34 cellular contexts compared by ENCODE assay signal in the genomic region with DNA sequence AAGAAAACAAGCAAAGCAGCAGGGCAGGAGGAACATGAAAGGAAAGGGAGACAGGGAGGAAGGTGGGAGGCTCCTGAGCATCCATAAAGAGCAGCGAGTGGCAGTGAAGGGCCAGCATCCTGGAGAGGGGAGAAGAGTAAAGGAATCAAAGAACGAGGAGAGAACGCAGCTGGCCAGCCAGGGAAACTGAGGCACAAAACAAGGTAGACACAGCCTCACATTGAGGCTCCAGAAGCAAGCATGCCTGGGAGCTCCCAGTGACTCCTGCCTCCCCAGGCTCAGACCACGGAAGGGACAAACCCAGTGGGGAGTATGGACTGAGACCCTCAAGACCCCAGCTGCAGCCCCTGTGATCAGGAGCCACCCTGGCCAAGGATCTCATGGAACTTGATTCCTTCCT. TPM values are rescaled to one million over a fixed set of nuclear protein-coding genes. Genes with fewer than 3 reads are reported as not detected.
DNase-seq lines count a peak whose midpoint lies in the region; TF ChIP-seq lines count a peak whose summit lies in the region.
"Had no signal": no experiment of that assay in that cellular context is flagged by ENCODE, and none has a peak within 500 bp of the region (broad histone marks: within the 10 kb centered on the region; RNA-seq: fewer than 3 reads in every experiment).

No MANE protein-coding gene starts in this region.

- H3K4ac ChIP-seq in neuronal stem cell (ENCODE audit: low read length) = no peak overlapping the region

- TF ChIP-seq CTCF in RWPE1 (conservative IDR thresholded peaks at IDR 0.05; ENCODE audit: low read depth) (no peak), chondrocyte (IDR thresholded peaks at IDR 0.05) (no peak), tibial artery (IDR thresholded peaks at IDR 0.05) (no peak)

- H3K9me3 Mint-ChIP-seq in chondrocyte (ENCODE audit: low read depth) = no peaks in the 10 kb centered on the region
- no peaks in the 10 kb centered on the region for H3K9me3 Mint-ChIP-seq in CD4-positive, alpha-beta memory T cell
- H3K9me3 Mint-ChIP-seq: activated naive CD8-positive, alpha-beta T cell treated with anti-CD3 and anti-CD28 coated beads for 36 hours; CD14-positive monocyte; central memory CD8-positive, alpha-beta T cell; GM23338; HFFc6 had no signal

- CTCF ChIA-PET in RWPE1 (lab: Yijun Ruan, JAX) = interaction anchor here (0.7 kb wide), 2 partner anchors 10 to 27 kb away, joined by 3 to 5 read pairs; no protein-coding TSS in a partner anchor
- CTCF ChIA-PET in CD4-positive, alpha-beta memory T cell (lab: Charles Lee; ENCODE audit: partially characterized antibody) = interaction anchor here (1.0 kb wide), 1 partner anchor 22 kb away, joined by 3 read pairs; no protein-coding TSS in a partner anchor

- H4K91ac ChIP-seq in neuronal stem cell (ENCODE audit: low read depth, low read length, poor library complexity) = no peak overlapping the region

- H2AK5ac ChIP-seq in neuronal stem cell (ENCODE audit: low read depth, low read length) = no peak overlapping the region

- no peaks in the 10 kb centered on the region for H3K79me1 ChIP-seq in neuronal stem cell (ENCODE audit: low read depth, low read length)

- H3K4me2 ChIP-seq in neuronal stem cell (ENCODE audit: insufficient read depth, low read length, poor library complexity, severe bottlenecking) = no peak overlapping the region
- H3K4me2 ChIP-seq: GM23338 had no signal

- H3K23ac ChIP-seq in neuronal stem cell (ENCODE audit: low read depth, low read length, poor library complexity) = no peak overlapping the region

- intact Hi-C loops in tibial artery (cut with DNase I; ENCODE audit: low total_unique reads) = no loop called here
- intact Hi-C loops in CD4-positive, alpha-beta memory T cell (cut with micrococcal nuclease) = no loop called here

- H3K4me3 ChIP-seq in neuronal stem cell (ENCODE audit: low read length in 2 of 2) = no peak overlapping the region
- H3K4me3 ChIP-seq in tibial artery = no peak overlapping the region
- H3K4me3 ChIP-seq in CD4-positive, alpha-beta memory T cell (ENCODE audit: low read length in 2 of 2) = no peak overlapping the region
- H3K4me3 ChIP-seq: GM23338, heart left ventricle, SJCRH30 had no signal

- H3K9me3 ChIP-seq in neuronal stem cell (replicated peaks in 1 of 2; ENCODE audit: control insufficient read depth in 2 of 2, insufficient read depth in 1 of 2, low read depth in 1 of 2, low read length in 2 of 2) (no peaks in the 10 kb centered on the region), tibial artery (no peaks in the 10 kb centered on the region)
- H3K9me3 ChIP-seq in CD4-positive, alpha-beta memory T cell (ENCODE audit: control insufficient read depth in 1 of 2, low read length in 2 of 2) = no peaks in the 10 kb centered on the region
- H3K9me3 ChIP-seq: heart left ventricle, SJCRH30 had no signal

- H3K27ac Mint-ChIP-seq in chondrocyte (ENCODE audit: unreplicated experiment) = peak overlapping the region; percentile 37
- peak overlapping the region in 1 of 7 donors; percentile 47 for H3K27ac Mint-ChIP-seq in CD4-positive, alpha-beta memory T cell
- H3K27ac Mint-ChIP-seq: activated naive CD8-positive, alpha-beta T cell treated with anti-CD3 and anti-CD28 coated beads for 36 hours; GM23338; HFFc6 had no signal

- no peak overlapping the region for H3K14ac ChIP-seq in neuronal stem cell (ENCODE audit: low read length)

- no peak overlapping the region for H3K18ac ChIP-seq in neuronal stem cell (ENCODE audit: low read length)

- peaks cover 66% of the 10 kb centered on the region for H3K4me1 Mint-ChIP-seq in chondrocyte (ENCODE audit: low read depth)
- H3K4me1 Mint-ChIP-seq in CD4-positive, alpha-beta memory T cell = peaks cover 0 to 1% (median 0%) of the 10 kb centered on the region in 4 donors
- H3K4me1 Mint-ChIP-seq: activated naive CD8-positive, alpha-beta T cell treated with anti-CD3 and anti-CD28 coated beads for 36 hours; central memory CD8-positive, alpha-beta T cell had no signal

- no peak for DNase-seq in RWPE1 (ENCODE audit: low spot score)
- peak; percentile 62 for DNase-seq in chondrocyte (ENCODE audit: low spot score)
- DNase-seq in neuronal stem cell (ENCODE audit: low spot score) = no peak
- peak in 1 of 2 donors; percentile 63 for DNase-seq in tibial artery
- DNase-seq in SHP77 treated with DMSO at 0.1 percent for 48 hours (lab: John Stamatoyannopoulos, UW) = no peak
- no peak for DNase-seq in CD4-positive, alpha-beta memory T cell
- no peak for DNase-seq in GM19238 (ENCODE audit: insufficient read length, low spot score)
- DNase-seq: activated CD4-positive, alpha-beta T cell treated with anti-CD3 and anti-CD28 coated beads for 4 hours; activated effector memory CD4-positive, alpha-beta T cell treated with anti-CD3 and anti-CD28 coated beads, Interleukin-2, amount 50 U/mL, for 16 hours; activated naive CD8-positive, alpha-beta T cell treated with anti-CD3 and anti-CD28 coated beads for 36 hours; Calu3; DMS79; foreskin fibroblast; HFFc6; midbrain; naive B cell; NCI-H1048; NCI-H1694; NCI-H748 treated with DMSO at 0.1 percent for 48 hours; occipital lobe; SJCRH30; small intestine; stimulated activated naive CD4-positive, alpha-beta T cell; T1000 had no signal

- no peak overlapping the region for H2BK15ac ChIP-seq in neuronal stem cell (ENCODE audit: low read length)

- no peaks in the 10 kb centered on the region for H3K36me3 Mint-ChIP-seq in chondrocyte (ENCODE audit: low read depth)
- no peaks in the 10 kb centered on the region for H3K36me3 Mint-ChIP-seq in CD4-positive, alpha-beta memory T cell
- H3K36me3 Mint-ChIP-seq: activated naive CD8-positive, alpha-beta T cell treated with anti-CD3 and anti-CD28 coated beads for 36 hours; naive B cell had no signal

- H2BK120ac ChIP-seq in neuronal stem cell (ENCODE audit: low read depth, low read length) = no peak overlapping the region

- H3K9ac ChIP-seq in neuronal stem cell (ENCODE audit: low read depth, low read length, poor library complexity) = no peak overlapping the region

- POLR2A ChIA-PET in RWPE1 (lab: Yijun Ruan, JAX; ENCODE audit: low non-redundant PET) = no interaction called here
- POLR2A ChIA-PET in CD4-positive, alpha-beta memory T cell (lab: Charles Lee; ENCODE audit: partially characterized antibody) = no interaction called here

- H3K27ac ChIP-seq in RWPE1 (peak overlapping the region; percentile 59), neuronal stem cell (replicated peaks; ENCODE audit: low read length) (no peak overlapping the region), tibial artery (peak overlapping the region; percentile 79)
- H3K27ac ChIP-seq in CD4-positive, alpha-beta memory T cell (ENCODE audit: low read depth, low read length) = no peak overlapping the region
- H3K27ac ChIP-seq: SJCRH30 had no signal

- peaks cover 0 to 36% (median 1%) of the 10 kb centered on the region in 3 experiments for H3K27me3 ChIP-seq in neuronal stem cell (ENCODE audit: control insufficient read depth in 3 of 3, insufficient read depth in 3 of 3, low read depth in 1 of 3, low read length in 3 of 3)
- no peaks in the 10 kb centered on the region for H3K27me3 ChIP-seq in tibial artery
- no peaks in the 10 kb centered on the region for H3K27me3 ChIP-seq in CD4-positive, alpha-beta memory T cell (ENCODE audit: insufficient read depth, low read length)
- H3K27me3 ChIP-seq: heart left ventricle had no signal

- H2BK12ac ChIP-seq in neuronal stem cell (ENCODE audit: low read length) = peak overlapping the region; percentile 5

- peaks cover 3 to 16% of the 10 kb centered on the region in 2 donors for H3K4me1 ChIP-seq in neuronal stem cell (ENCODE audit: control insufficient read depth in 2 of 2, insufficient read depth in 1 of 2, low read depth in 1 of 2, low read length in 2 of 2)
- peaks cover 6 to 63% (median 51%) of the 10 kb centered on the region in 4 donors for H3K4me1 ChIP-seq in tibial artery
- H3K4me1 ChIP-seq in CD4-positive, alpha-beta memory T cell (ENCODE audit: insufficient read depth, low read length) = no peaks in the 10 kb centered on the region
- H3K4me1 ChIP-seq: SJCRH30 had no signal

- H2BK5ac ChIP-seq in neuronal stem cell (ENCODE audit: low read length) = no peak overlapping the region

- no peaks in the 10 kb centered on the region for H3K27me3 Mint-ChIP-seq in chondrocyte (ENCODE audit: low read depth)
- peaks cover 13 to 18% of the 10 kb centered on the region in 2 donors for H3K27me3 Mint-ChIP-seq in CD4-positive, alpha-beta memory T cell

- no CpG with 5 or more reads among the region's 4 CpGs for WGBS in neuronal stem cell (ENCODE audit: extremely low coverage in 2 of 2, insufficient read length in 2 of 2, insufficient replicate concordance in 1 of 2), 2 donors

- no peak overlapping the region for H4K8ac ChIP-seq in neuronal stem cell (ENCODE audit: low read depth, low read length)

- no peak overlapping the region for H2AFZ ChIP-seq in neuronal stem cell (ENCODE audit: low read length)
- H2AFZ ChIP-seq: GM23338 had no signal

- H3K4me3 Mint-ChIP-seq in chondrocyte (ENCODE audit: unreplicated experiment) = no peak overlapping the region
- no peak overlapping the region for H3K4me3 Mint-ChIP-seq in CD4-positive, alpha-beta memory T cell
- H3K4me3 Mint-ChIP-seq: activated naive CD8-positive, alpha-beta T cell treated with anti-CD3 and anti-CD28 coated beads for 36 hours; CD14-positive monocyte; central memory CD8-positive, alpha-beta T cell; GM23338; HFFc6 had no signal

- no peaks in the 10 kb centered on the region for H3K36me3 ChIP-seq in neuronal stem cell (replicated peaks in 1 of 2; ENCODE audit: control insufficient read depth in 2 of 2, insufficient read depth in 2 of 2, low read length in 2 of 2)
- H3K36me3 ChIP-seq in tibial artery = no peaks in the 10 kb centered on the region
- no peaks in the 10 kb centered on the region for H3K36me3 ChIP-seq in CD4-positive, alpha-beta memory T cell (ENCODE audit: insufficient read depth, low read length)
- H3K36me3 ChIP-seq: heart left ventricle, SJCRH30, WERI-Rb-1 had no signal

RNA-seq across cellular contexts. Expression of a gene that starts 14.0 kb away (rescaled TPM):
- total RNA-seq in chondrocyte = 227 to 272 TPM (median 249 TPM) in 3 replicates
- 1.1 TPM for polyA plus RNA-seq in neuronal stem cell (2013, experiment 1 of 2)
- polyA plus RNA-seq in neuronal stem cell (2013, experiment 2 of 2) = 1.3 TPM
- total RNA-seq in CD4-positive, alpha-beta memory T cell = 1 to 10 TPM in 1 of 2 experiments, under 1 TPM in 1; 0.78 to 1.2 TPM
- not detected for polyA plus RNA-seq in CD4-positive, alpha-beta memory T cell

RNA-seq across cellular contexts. Expression of a gene that starts 52.2 kb away (rescaled TPM):
- total RNA-seq in chondrocyte = not detected in 3 replicates
- not detected for polyA plus RNA-seq in neuronal stem cell (2013, experiment 1 of 2)
- polyA plus RNA-seq in neuronal stem cell (2013, experiment 2 of 2) = 0.08 TPM
- total RNA-seq in CD4-positive, alpha-beta memory T cell = under 1 TPM; 0.30 to 0.81 TPM
- under 1 TPM in 1 of 2 donors, not detected in 1; 0.16 TPM for polyA plus RNA-seq in CD4-positive, alpha-beta memory T cell
- total RNA-seq: astrocyte, dermis microvascular lymphatic vessel endothelial cell, GM23338, HFFc6, HT1080, renal cortical epithelial cell, SJCRH30 had no signal
- polyA plus RNA-seq: heart left ventricle, keratinocyte had no signal

Comparison
In these comparisons a context has a peak if more than half of its experiments do, and no peak if none do; other contexts are left out.
1. H3K27ac ChIP-seq: peak in RWPE1 (single experiment) and tibial artery (2 of 2); none in neuronal stem cell (single experiment) and CD4-positive, alpha-beta memory T cell (single experiment).
2. RNA of a gene that starts 14.0 kb away (total RNA-seq): 227 to 272 TPM in chondrocyte; 0.78 to 1.2 TPM in CD4-positive, alpha-beta memory T cell; every median in the first group is over 100 times any median in the second.